Comparison of ENCODE assay signal across 23 cellular contexts in the genomic region with DNA sequence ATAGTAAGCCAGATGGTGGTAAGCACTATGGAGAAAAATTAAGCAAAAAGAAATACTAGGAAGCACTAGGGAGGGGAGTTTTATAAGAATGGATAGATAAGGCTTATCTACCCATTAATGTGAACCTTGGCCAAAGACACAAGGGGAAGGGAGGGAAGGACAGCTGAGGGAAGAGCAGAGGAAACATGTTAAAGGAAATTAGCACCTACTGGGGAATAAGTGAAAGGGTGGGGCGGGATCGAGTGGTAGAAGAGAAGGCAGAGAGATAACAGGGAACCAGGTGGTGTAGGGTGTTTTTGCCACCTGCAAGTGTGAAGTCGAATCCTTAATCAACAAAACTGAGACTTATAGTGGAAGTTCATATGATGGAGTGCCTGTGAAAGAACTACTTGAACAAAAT. TPM values are rescaled to one million over a fixed set of nuclear protein-coding genes. Genes with fewer than 3 reads are reported as not detected.
DNase-seq lines count a peak whose midpoint lies in the region; TF ChIP-seq lines count a peak whose summit lies in the region.
"Had no signal": no experiment of that assay in that cellular context is flagged by ENCODE, and none has a peak within 500 bp of the region (broad histone marks: within the 10 kb centered on the region; RNA-seq: fewer than 3 reads in every experiment).

No MANE protein-coding gene starts in this region.

- DNase-seq in NCI-H1694 treated with DMSO at 0.1 percent for 48 hours (lab: John Stamatoyannopoulos, UW) (peak; percentile 49), NCI-H1694 (lab: John Stamatoyannopoulos, UW) (no peak), NCI-H146 treated with DMSO at 0.1 percent for 48 hours (lab: John Stamatoyannopoulos, UW; ENCODE audit: unreplicated experiment) (peak; percentile 69), SJCRH30 (peak; percentile 11 to 43), neural crest cell (ENCODE audit: low read depth, low spot score) (no peak), inferior parietal cortex (ENCODE audit: extremely low spot score) (no peak), CD1c-positive myeloid dendritic cell (ENCODE audit: extremely low spot score) (no peak), AML-193 (lab: John Stamatoyannopoulos, UW) (no peak)
- DNase-seq: activated CD4-positive, alpha-beta memory T cell treated with anti-CD3 and anti-CD28 coated beads for 36 hours; activated naive CD4-positive, alpha-beta T cell treated with anti-CD3 and anti-CD28 coated beads, Interleukin-2, amount 50 U/mL, for 16 hours; activated T-cell treated with anti-CD3 and anti-CD28 coated beads, Interleukin-2, amount 50 U/mL, for 4 hours; colonic mucosa; DMS 273 treated with DMSO at 0.1 percent for 48 hours; hippocampal formation; NCI-H187 treated with DMSO at 0.1 percent for 48 hours; OCI-M1; SIG-M5 had no signal

- no peak for TF ChIP-seq CTCF in neural crest cell (conservative IDR thresholded peaks at IDR 0.05)

- peak overlapping the region; percentile 73 for H3K4me3 Mint-ChIP-seq in neural crest cell
- H3K4me3 Mint-ChIP-seq: activated CD4-positive, alpha-beta memory T cell treated with anti-CD3 and anti-CD28 coated beads for 36 hours; activated T-cell treated with anti-CD3 and anti-CD28 coated beads, Interleukin-2, amount 50 U/mL, for 4 hours; natural killer cell treated with Interleukin-12 subunit alpha and Interleukin-12 subunit beta and Interleukin-15 and Interleukin-18, amount 100 ng/mL, for 72 hours; T-helper 1 cell treated with Interleukin-12 subunit alpha and Interleukin-12 subunit beta and Interleukin-4 antibody, amounts not matched to agents 30 μg/mL and 1 μg/mL, for 36 hours had no signal

- no peaks in the 10 kb centered on the region for H3K27me3 ChIP-seq in SJCRH30
- H3K27me3 ChIP-seq: BLaER1 had no signal

- H3K27ac Mint-ChIP-seq in neural crest cell (ENCODE audit: unreplicated experiment), result no peak overlapping the region
- H3K27ac Mint-ChIP-seq: activated CD4-positive, alpha-beta memory T cell treated with anti-CD3 and anti-CD28 coated beads for 36 hours; natural killer cell treated with Interleukin-12 subunit alpha and Interleukin-12 subunit beta and Interleukin-15 and Interleukin-18, amount 100 ng/mL, for 72 hours; T-helper 1 cell treated with Interleukin-12 subunit alpha and Interleukin-12 subunit beta and Interleukin-4 antibody, amounts not matched to agents 30 μg/mL and 1 μg/mL, for 36 hours had no signal

- peaks cover 9% of the 10 kb centered on the region for H3K27me3 Mint-ChIP-seq in neural crest cell (ENCODE audit: low read depth)

- peaks cover 15% of the 10 kb centered on the region for H3K4me1 ChIP-seq in SJCRH30
- H3K4me1 ChIP-seq: BLaER1, colonic mucosa had no signal

- H3K36me3 Mint-ChIP-seq in neural crest cell (ENCODE audit: low read depth), result no peaks in the 10 kb centered on the region
- H3K36me3 Mint-ChIP-seq: activated CD4-positive, alpha-beta memory T cell treated with anti-CD3 and anti-CD28 coated beads for 36 hours; natural killer cell treated with Interleukin-12 subunit alpha and Interleukin-12 subunit beta and Interleukin-15 and Interleukin-18, amount 100 ng/mL, for 72 hours had no signal

- H3K4me3 ChIP-seq in SJCRH30, result no peak overlapping the region
- H3K4me3 ChIP-seq: BLaER1, colonic mucosa had no signal

- no peaks in the 10 kb centered on the region for H3K9me3 ChIP-seq in SJCRH30 (replicated peaks)
- H3K9me3 ChIP-seq: colonic mucosa had no signal

- H3K27ac ChIP-seq in SJCRH30, result peak overlapping the region; percentile 94
- H3K27ac ChIP-seq: BLaER1, colonic mucosa had no signal

- H3K4me1 Mint-ChIP-seq in neural crest cell, result peaks cover 8% of the 10 kb centered on the region

- H3K9me3 Mint-ChIP-seq in neural crest cell, result no peaks in the 10 kb centered on the region
- H3K9me3 Mint-ChIP-seq: activated CD4-positive, alpha-beta memory T cell treated with anti-CD3 and anti-CD28 coated beads for 36 hours; activated T-cell treated with anti-CD3 and anti-CD28 coated beads, Interleukin-2, amount 50 U/mL, for 4 hours; natural killer cell treated with Interleukin-12 subunit alpha and Interleukin-12 subunit beta and Interleukin-15 and Interleukin-18, amount 100 ng/mL, for 72 hours; T-helper 1 cell treated with Interleukin-12 subunit alpha and Interleukin-12 subunit beta and Interleukin-4 antibody, amounts not matched to agents 30 μg/mL and 1 μg/mL, for 36 hours had no signal

- H3K36me3 ChIP-seq in SJCRH30, result no peaks in the 10 kb centered on the region
- H3K36me3 ChIP-seq: BLaER1, colonic mucosa had no signal

RNA-seq across cellular contexts. Expression of a gene that starts 1.7 kb away (rescaled TPM):
- total RNA-seq in SJCRH30 (2014; rRNA removed; shearing (Covaris generic)), result 6.0 and 7.2 TPM in 2 replicates
- 2.5 and 2.8 TPM in 2 replicates for total RNA-seq in neural crest cell
- total RNA-seq: activated CD4-positive, alpha-beta memory T cell treated with anti-CD3 and anti-CD28 coated beads for 36 hours; endothelial cell of umbilical vein; mesenteric fat pad; natural killer cell treated with Interleukin-12 subunit alpha and Interleukin-12 subunit beta and Interleukin-15 and Interleukin-18, amount 100 ng/mL, for 72 hours; pulmonary artery endothelial cell had no signal

Comparison
In these comparisons a context has a peak if more than half of its experiments do, and no peak if none do; other contexts are left out.
1. DNase-seq: peak in NCI-H1694 treated with DMSO at 0.1 percent for 48 hours (single experiment), NCI-H146 treated with DMSO at 0.1 percent for 48 hours (single experiment) and SJCRH30 (2 of 2); none in NCI-H1694 (single experiment), neural crest cell (single experiment), inferior parietal cortex (single experiment), CD1c-positive myeloid dendritic cell (single experiment) and AML-193 (0 of 2).